Comparison of ENCODE assay signal across 3 cellular contexts in genomic region chr14:53978194-53978593, GRCh38.
TF ChIP-seq lines count a peak whose summit lies in the region.

No MANE protein-coding gene starts in this region.

TF ChIP-seq in HCT116, 20 proteins besides CTCF, POLR2A, EP300 and RAD21:
- TF ChIP-seq CBX3 (IDR thresholded peaks at IDR 0.05; ENCODE audit: low read depth) (no peak), SRF (IDR thresholded peaks at IDR 0.05; ENCODE audit: low read depth) (no peak), EZH2phosphoT487 (IDR thresholded peaks at IDR 0.05; ENCODE audit: borderline replicate concordance) (no peak), CEBPB (IDR thresholded peaks at IDR 0.05; ENCODE audit: low read depth) (no peak), REST (IDR thresholded peaks at IDR 0.05; ENCODE audit: low read depth) (no peak), ZNF274 (IDR thresholded peaks at IDR 0.05; ENCODE audit: low read depth, low read length) (no peak), EGR1 (IDR thresholded peaks at IDR 0.05; ENCODE audit: low read depth) (no peak), EZH2 (IDR thresholded peaks at IDR 0.05) (no peak), JUND (IDR thresholded peaks at IDR 0.05) (no peak), SIN3A (IDR thresholded peaks at IDR 0.05; ENCODE audit: low read depth) (no peak), TCF7L2 (IDR thresholded peaks at IDR 0.05; ENCODE audit: borderline replicate concordance, extremely low read depth, insufficient read depth, insufficient read length) (no peak), ZFX (IDR thresholded peaks at IDR 0.05) (no peak), POLR2AphosphoS5 (IDR thresholded peaks at IDR 0.05; ENCODE audit: low read depth, low read length) (no peak), SP1 (IDR thresholded peaks at IDR 0.05; ENCODE audit: low read depth) (no peak), MAX (IDR thresholded peaks at IDR 0.05) (no peak)

TF ChIP-seq in WTC11, 78 proteins besides CTCF, POLR2A, EP300 and RAD21:
- TF ChIP-seq NFATC4 (CRISPR knock-in tag; IDR thresholded peaks at IDR 0.05) (no peak), KAT7 (CRISPR knock-in tag; IDR thresholded peaks at IDR 0.05; ENCODE audit: borderline replicate concordance) (no peak), ZNF232 (CRISPR knock-in tag; IDR thresholded peaks at IDR 0.05) (no peak), ZNF281 (CRISPR knock-in tag; IDR thresholded peaks at IDR 0.05) (no peak), TEAD4 (CRISPR knock-in tag; IDR thresholded peaks at IDR 0.05) (no peak), ZNF138 (CRISPR knock-in tag; conservative IDR thresholded peaks at IDR 0.05) (no peak), FOXJ3 (CRISPR knock-in tag; IDR thresholded peaks at IDR 0.05; ENCODE audit: borderline replicate concordance) (no peak), OVOL2 (CRISPR knock-in tag; IDR thresholded peaks at IDR 0.05; ENCODE audit: borderline replicate concordance) (no peak), ATF3 (CRISPR knock-in tag; conservative IDR thresholded peaks at IDR 0.05) (no peak), ZSCAN18 (CRISPR knock-in tag; IDR thresholded peaks at IDR 0.05) (no peak), CBFB (CRISPR knock-in tag; IDR thresholded peaks at IDR 0.05; ENCODE audit: low read depth) (no peak), GTF2I (CRISPR knock-in tag; conservative IDR thresholded peaks at IDR 0.05) (no peak), HMGA2 (CRISPR knock-in tag; IDR thresholded peaks at IDR 0.05) (no peak), ZBTB43 (CRISPR knock-in tag; IDR thresholded peaks at IDR 0.05) (no peak), PRRX2 (CRISPR knock-in tag; IDR thresholded peaks at IDR 0.05) (no peak), SMAD3 (CRISPR knock-in tag; IDR thresholded peaks at IDR 0.05; ENCODE audit: borderline replicate concordance) (no peak)

TF ChIP-seq in HepG2, 621 proteins besides CTCF, POLR2A, EP300 and RAD21:
- TF ChIP-seq FOXA3 (CRISPR knock-in tag; IDR thresholded peaks at IDR 0.05), result peak; percentile 28; the same call in 1 of the 2 replicates
- no peak for TF ChIP-seq CREM (IDR thresholded peaks at IDR 0.05)
- TF ChIP-seq CREM (CRISPR knock-in tag; IDR thresholded peaks at IDR 0.05), result no peak
- no peak for TF ChIP-seq MBD4 (IDR thresholded peaks at IDR 0.05; ENCODE audit: borderline replicate concordance, low read length)
